Comparison of ENCODE assay signal across 12 cellular contexts in genomic region chr17:48056246-48056745, GRCh38. TPM values are rescaled to one million over a fixed set of nuclear protein-coding genes. Genes with fewer than 3 reads are reported as not detected.
DNase-seq lines count a peak whose midpoint lies in the region; ATAC-seq, FAIRE-seq and TF ChIP-seq lines count a peak whose summit lies in the region.
"Had no signal": no experiment of that assay in that cellular context is flagged by ENCODE, and none has a peak within 500 bp of the region (broad histone marks: within the 10 kb centered on the region; RNA-seq: fewer than 3 reads in every experiment).

No MANE protein-coding gene starts in this region.

- peak overlapping the region; percentile 97 for H3K27ac Mint-ChIP-seq in activated T-helper 17 cell treated with anti-CD3 and anti-CD28 coated beads, Interleukin-2, amount 50 U/mL, for 72 hours

- H3K27ac ChIP-seq in 22Rv1 (peak overlapping the region; percentile 96), layer of hippocampus (ENCODE audit: low read depth, low read length) (peak overlapping the region; percentile 10), upper lobe of right lung (no peak overlapping the region), WERI-Rb-1 (no peak overlapping the region; the same call in 1 of the 2 replicates)
- H3K27ac ChIP-seq: brain microvascular endothelial cell had no signal

- intact Hi-C loops in upper lobe of right lung (cut with DNase I): no loop called here

- H3K4me3 Mint-ChIP-seq in activated T-helper 17 cell treated with anti-CD3 and anti-CD28 coated beads, Interleukin-2, amount 50 U/mL, for 72 hours: peak overlapping the region; percentile 84

- TF ChIP-seq CTCF in 22Rv1 (IDR thresholded peaks at IDR 0.05) (no peak), upper lobe of right lung (IDR thresholded peaks at IDR 0.05) (no peak), WERI-Rb-1 (IDR thresholded peaks at IDR 0.05; ENCODE audit: low read depth, low read length) (no peak)

- ATAC-seq in activated T-helper 17 cell treated with anti-CD3 and anti-CD28 coated beads, Interleukin-2, amount 50 U/mL, for 72 hours (replicated peaks): no peak
- ATAC-seq in upper lobe of right lung (no peak), HG02981 (IDR thresholded peaks at IDR 0.05; ENCODE audit: unreplicated experiment) (no peak)

- H3K36me3 Mint-ChIP-seq in activated T-helper 17 cell treated with anti-CD3 and anti-CD28 coated beads, Interleukin-2, amount 50 U/mL, for 72 hours (ENCODE audit: low read depth): peaks cover 94% of the 10 kb centered on the region

- peak; percentile 45 for FAIRE-seq in GM19239 (lab: Jason Lieb, UNC)
- FAIRE-seq: D721Med had no signal

- no peaks in the 10 kb centered on the region for H3K9me3 Mint-ChIP-seq in activated T-helper 17 cell treated with anti-CD3 and anti-CD28 coated beads, Interleukin-2, amount 50 U/mL, for 72 hours

- peaks cover 46% of the 10 kb centered on the region for H3K4me1 ChIP-seq in upper lobe of right lung

- peaks cover 77% of the 10 kb centered on the region for H3K36me3 ChIP-seq in upper lobe of right lung
- peaks cover 93% of the 10 kb centered on the region for H3K36me3 ChIP-seq in WERI-Rb-1

- H3K4me1 Mint-ChIP-seq in activated T-helper 17 cell treated with anti-CD3 and anti-CD28 coated beads, Interleukin-2, amount 50 U/mL, for 72 hours: peaks cover 45% of the 10 kb centered on the region

- H3K27me3 Mint-ChIP-seq in activated T-helper 17 cell treated with anti-CD3 and anti-CD28 coated beads, Interleukin-2, amount 50 U/mL, for 72 hours: no peaks in the 10 kb centered on the region

- H3K4me3 ChIP-seq in upper lobe of right lung (no peak overlapping the region), WERI-Rb-1 (ENCODE audit: low read depth, low read length) (no peak overlapping the region)

- DNase-seq in GM19239 (ENCODE audit: insufficient read length, low spot score) (no peak), upper lobe of right lung (no peak), WERI-Rb-1 (no peak), DMS 273 (lab: John Stamatoyannopoulos, UW; ENCODE audit: unreplicated experiment) (no peak)
- DNase-seq: brain microvascular endothelial cell, NCI-H345, occipital lobe had no signal

- H3K27me3 ChIP-seq in layer of hippocampus (ENCODE audit: control insufficient read depth, insufficient read depth, low read length) (no peaks in the 10 kb centered on the region), upper lobe of right lung (no peaks in the 10 kb centered on the region), WERI-Rb-1 (ENCODE audit: insufficient read depth, low read depth, severe bottlenecking) (no peaks in the 10 kb centered on the region)
- H3K27me3 ChIP-seq: brain microvascular endothelial cell had no signal

- H3K9me3 ChIP-seq in upper lobe of right lung: no peaks in the 10 kb centered on the region
- H3K9me3 ChIP-seq in WERI-Rb-1 (ENCODE audit: severe bottlenecking): no peaks in the 10 kb centered on the region

RNA-seq across cellular contexts. Expression of gene NFE2L1, which starts 8.1 kb away (rescaled TPM):
- 10 to 100 TPM; 77.7 to 91.8 TPM for total RNA-seq in activated T-helper 17 cell treated with anti-CD3 and anti-CD28 coated beads, Interleukin-2, amount 50 U/mL, for 72 hours
- total RNA-seq in upper lobe of right lung: 201 TPM

RNA-seq across cellular contexts. Expression of gene COPZ2, which starts 18.7 kb away (rescaled TPM):
- total RNA-seq in activated T-helper 17 cell treated with anti-CD3 and anti-CD28 coated beads, Interleukin-2, amount 50 U/mL, for 72 hours: 1 to 10 TPM; 1.3 to 2.0 TPM
- total RNA-seq in upper lobe of right lung: 24.5 TPM

RNA-seq across cellular contexts. Expression of gene CBX1, which starts 45.0 kb away (rescaled TPM):
- 10 to 100 TPM; 30.0 to 48.4 TPM for total RNA-seq in activated T-helper 17 cell treated with anti-CD3 and anti-CD28 coated beads, Interleukin-2, amount 50 U/mL, for 72 hours
- total RNA-seq in upper lobe of right lung: 34.0 TPM

RNA-seq across cellular contexts. Expression of gene SNX11, which starts 51.3 kb away (rescaled TPM):
- total RNA-seq in activated T-helper 17 cell treated with anti-CD3 and anti-CD28 coated beads, Interleukin-2, amount 50 U/mL, for 72 hours: 10 to 100 TPM; 22.8 to 24.7 TPM
- 20.8 TPM for total RNA-seq in upper lobe of right lung

Comparison
In these comparisons a context has a peak if more than half of its experiments do, and no peak if none do; other contexts are left out.
1. H3K27ac ChIP-seq: peak in 22Rv1 (single experiment) and layer of hippocampus (single experiment); none in upper lobe of right lung (single experiment) and WERI-Rb-1 (single experiment).